Comparison of ENCODE assay signal across 1 cellular context in the genomic region with DNA sequence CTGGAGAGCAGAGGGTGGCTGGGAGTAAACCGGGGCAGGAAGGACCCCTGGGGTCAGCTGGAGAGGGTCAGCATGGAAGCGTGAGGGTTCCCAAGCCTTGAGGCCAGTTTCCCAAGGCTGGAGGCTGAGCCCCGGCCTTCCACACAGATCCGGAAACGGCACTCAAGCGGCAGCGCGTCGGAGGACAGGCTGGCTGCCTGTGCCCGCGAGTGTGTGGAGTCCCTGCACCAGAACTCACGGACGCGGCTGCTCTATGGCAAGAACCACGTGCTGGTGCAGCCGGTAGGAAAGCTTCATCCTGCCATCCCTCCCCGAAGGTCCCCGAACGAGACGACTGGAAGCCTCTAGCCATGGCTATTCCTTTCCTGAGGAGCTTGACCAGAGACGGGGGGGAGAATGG.
TF ChIP-seq lines count a peak whose summit lies in the region.

No MANE protein-coding gene starts in this region.

TF ChIP-seq in K562, 482 proteins besides CTCF, POLR2A, EP300 and RAD21:
- TF ChIP-seq ZEB2 (IDR thresholded peaks at IDR 0.05) = no peak
- peak; percentile 14; the same call in 1 of the 2 replicates for TF ChIP-seq POLR2G (IDR thresholded peaks at IDR 0.05; ENCODE audit: low read depth, low read length)
- no peak for TF ChIP-seq ID3 (CRISPR knock-in tag; IDR thresholded peaks at IDR 0.05)
- no peak for TF ChIP-seq ID3 (tag; IDR thresholded peaks at IDR 0.05)
